25 cellular contexts compared by ENCODE assay signal in the genomic region with DNA sequence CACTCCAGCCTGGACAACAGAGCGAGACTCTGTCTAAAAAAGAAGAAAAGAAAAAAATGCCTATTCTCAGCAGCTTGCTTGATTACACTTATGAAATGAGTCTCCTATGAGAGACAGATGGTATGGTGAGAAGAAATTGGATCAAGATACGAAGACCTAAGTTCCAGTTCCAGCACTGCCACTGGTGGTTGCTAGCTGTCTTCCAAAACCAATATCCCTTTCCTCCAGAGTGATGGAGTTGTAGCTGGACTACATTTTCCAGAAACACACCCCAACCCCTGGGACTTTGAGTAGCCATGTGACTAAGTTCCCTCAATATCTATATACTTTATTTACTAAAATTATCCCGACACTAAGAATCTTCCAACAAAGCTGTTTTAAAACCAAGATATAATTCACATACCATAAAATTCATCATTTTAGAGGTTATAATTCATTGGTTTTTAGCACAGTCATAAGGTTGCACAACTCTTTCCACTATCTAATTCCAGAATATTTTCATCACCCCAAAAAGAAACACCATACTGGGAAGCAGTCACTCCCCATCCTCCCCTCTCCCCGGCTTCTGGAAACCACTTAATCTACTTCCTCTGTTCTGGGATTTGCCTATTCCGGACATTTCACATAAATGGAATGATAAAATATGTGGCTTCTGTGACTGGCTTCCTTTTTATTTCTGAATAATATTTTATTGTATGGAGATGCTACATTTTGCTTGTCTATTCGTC.
A peak's percentile ranks its signal among the peaks of the same experiment; 100 is the strongest.
DNase-seq lines count a peak whose midpoint lies in the region; ATAC-seq, FAIRE-seq and TF ChIP-seq lines count a peak whose summit lies in the region.
"Had no signal": no experiment of that assay in that cellular context is flagged by ENCODE, and none has a peak within 500 bp of the region (broad histone marks: within the 10 kb centered on the region; RNA-seq: fewer than 3 reads in every experiment).

No MANE protein-coding gene starts in this region.

- ATAC-seq in omental fat pad (ENCODE audit: low FRiP score), result peak; percentile 70
- ATAC-seq: activated CD8-positive, alpha-beta memory T cell treated with anti-CD3 and anti-CD28 coated beads, Interleukin-2, amount 10 ng/mL, durations not matched to agents 7 days and 5 days; natural killer cell had no signal

- FAIRE-seq in small intestine (lab: Jason Lieb, UNC), result no peak
- FAIRE-seq: bronchial epithelial cell, TTC549 had no signal

- H3K4me3 ChIP-seq in fibroblast of the aortic adventitia (ENCODE audit: low read depth, low read length), result no peak overlapping the region
- no peak overlapping the region for H3K4me3 ChIP-seq in small intestine (ENCODE audit: low read depth in 1 of 2, low read length in 2 of 2)

- peaks cover 3 to 5% of the 10 kb centered on the region in 2 donors for H3K36me3 ChIP-seq in small intestine (ENCODE audit: control insufficient read depth in 2 of 2, insufficient read depth in 2 of 2, low read length in 2 of 2)

- no peaks in the 10 kb centered on the region for H3K27me3 ChIP-seq in small intestine (ENCODE audit: control insufficient read depth in 2 of 2, insufficient read depth in 2 of 2, low read length in 2 of 2)

- H3K9me3 ChIP-seq in small intestine (ENCODE audit: control insufficient read depth, low read depth), result no peaks in the 10 kb centered on the region

- no peak overlapping the region for H3K27ac ChIP-seq in small intestine (ENCODE audit: low read depth in 1 of 2, low read length in 1 of 2)
- H3K27ac ChIP-seq: epithelial cell of prostate had no signal

- WGBS in small intestine, 3 donors, result 80 to 94% (median 93%) methylated on average over 6 of the region's 6 CpGs

- TF ChIP-seq CTCF in fibroblast of the aortic adventitia (IDR thresholded peaks at IDR 0.05; ENCODE audit: insufficient read depth, low read length) (no peak), omental fat pad (IDR thresholded peaks at IDR 0.05) (no peak)

- H3K4me1 ChIP-seq in small intestine (ENCODE audit: control insufficient read depth in 2 of 2, insufficient read depth in 1 of 2, low read depth in 1 of 2, low read length in 1 of 2), result no peaks in the 10 kb centered on the region

- DNase-seq in AG08395 (ENCODE audit: low spot score) (peak; percentile 15), NCI-H226 (peak; percentile 63), fibroblast of the aortic adventitia (ENCODE audit: low read depth) (peak; percentile 88), omental fat pad (ENCODE audit: low spot score) (no peak), cerebellar cortex (ENCODE audit: low spot score) (no peak), small intestine (no peak), 8988T (no peak)
- DNase-seq in activated CD8-positive, alpha-beta memory T cell treated with anti-CD3 and anti-CD28 coated beads for 24 hours, result no peak
- DNase-seq: ACHN; activated CD8-positive, alpha-beta memory T cell treated with anti-CD3 and anti-CD28 coated beads, Interleukin-2, amount 10 ng/mL, durations not matched to agents 7 days and 5 days; activated naive CD8-positive, alpha-beta T cell treated with anti-CD3 and anti-CD28 coated beads, Interleukin-2, amount 10 ng/mL, durations not matched to agents 7 days and 5 days; CD4-positive, CD25-positive, alpha-beta regulatory T cell; DMS153; glutamatergic neuron; KG1; mammary epithelial cell; natural killer cell; NCI-H187 treated with DMSO at 0.1 percent for 48 hours; NK-92 treated with Interleukin-12 subunit alpha and Interleukin-12 subunit beta, amount 100 ng/mL, for 24 hours; RPMI8226; stimulated activated CD4-positive, alpha-beta T cell treated with anti-CD3 and anti-CD28 coated beads, Interleukin-4, amount 100 ng/mL, for 4 hours; SW 1271 had no signal

Comparison
In these comparisons a context has a peak if more than half of its experiments do, and no peak if none do; other contexts are left out.
1. DNase-seq: peak in AG08395 (single experiment), NCI-H226 (single experiment) and fibroblast of the aortic adventitia (single experiment); none in omental fat pad (single experiment), activated CD8-positive, alpha-beta memory T cell treated with anti-CD3 and anti-CD28 coated beads for 24 hours (single experiment), cerebellar cortex (single experiment), small intestine (single experiment) and 8988T (single experiment).